In the genomic region with DNA sequence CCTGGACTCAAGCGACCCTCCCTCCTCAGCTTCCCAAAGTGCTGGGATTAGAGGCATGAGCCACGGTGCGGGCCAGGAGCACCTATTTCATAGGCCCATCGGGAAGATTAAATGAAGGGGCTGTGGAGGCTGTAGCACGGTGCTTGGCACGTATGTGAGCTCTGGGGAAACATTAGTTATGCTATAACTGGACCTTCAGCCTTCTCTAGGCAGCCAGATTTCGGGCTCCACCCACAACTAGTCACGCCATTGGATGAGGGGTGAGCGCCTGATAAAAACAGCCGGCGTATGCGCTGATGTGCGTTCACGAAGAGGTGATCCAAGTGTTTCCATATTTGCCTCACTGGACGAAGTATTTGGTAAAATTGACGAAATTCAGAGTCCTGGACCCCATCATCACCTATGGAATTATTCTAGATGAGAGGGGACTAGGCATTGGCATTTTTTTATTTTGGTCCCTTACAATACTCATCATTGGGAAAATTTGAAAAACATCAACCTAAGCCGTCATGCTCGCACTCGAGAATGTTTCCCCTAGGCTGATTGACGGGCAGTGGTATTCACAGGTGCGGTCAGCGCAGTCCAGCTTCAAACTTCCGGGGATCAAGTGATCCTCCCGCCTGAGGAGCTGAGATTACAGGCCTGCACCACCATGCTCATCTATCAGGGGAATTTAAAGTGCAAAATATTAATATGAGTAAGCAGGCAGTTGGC, we compare ENCODE assay signal across 10 cellular contexts. TPM values are rescaled to one million over a fixed set of nuclear protein-coding genes. Genes with fewer than 3 reads are reported as not detected.
A peak's percentile ranks its signal among the peaks of the same experiment; 100 is the strongest.
DNase-seq lines count a peak whose midpoint lies in the region; ATAC-seq and TF ChIP-seq lines count a peak whose summit lies in the region.
"Had no signal": no experiment of that assay in that cellular context is flagged by ENCODE, and none has a peak within 500 bp of the region (broad histone marks: within the 10 kb centered on the region; RNA-seq: fewer than 3 reads in every experiment).

No MANE protein-coding gene starts in this region.

- no peak overlapping the region for H3K9ac ChIP-seq in neural progenitor cell

- intact Hi-C loops in CD4-positive, alpha-beta memory T cell (cut with micrococcal nuclease), result no loop called here

- peaks cover 0 to 3% (median 0%) of the 10 kb centered on the region in 8 donors for H3K9me3 Mint-ChIP-seq in CD4-positive, alpha-beta memory T cell
- no peaks in the 10 kb centered on the region for H3K9me3 Mint-ChIP-seq in neural progenitor cell

- no peak for DNase-seq in CD4-positive, alpha-beta memory T cell
- DNase-seq in NB4 (ENCODE audit: low read depth) (no peak), choroid plexus epithelial cell (ENCODE audit: low read depth) (no peak), neural progenitor cell (ENCODE audit: low spot score) (no peak), mesenteric fat pad (ENCODE audit: low spot score) (no peak), inferior parietal cortex (ENCODE audit: extremely low spot score) (no peak)
- DNase-seq in activated CD4-positive, CD25-positive, alpha-beta regulatory T cell (lab: John Stamatoyannopoulos, UW), result no peak
- DNase-seq: NCI-H187; stimulated activated CD4-positive, alpha-beta T cell treated with anti-CD3 and anti-CD28 coated beads, Interleukin-4, amount 100 ng/mL, for 4 hours had no signal

- CTCF ChIA-PET in CD4-positive, alpha-beta memory T cell (lab: Charles Lee; ENCODE audit: partially characterized antibody), result interaction anchor here (1.1 kb wide), 1 partner anchor 13 kb away, joined by 4 read pairs; no protein-coding TSS in a partner anchor

- no peak for ATAC-seq in HG02884 (IDR thresholded peaks at IDR 0.05; ENCODE audit: unreplicated experiment)

- H3K9me3 ChIP-seq in CD4-positive, alpha-beta memory T cell (ENCODE audit: control insufficient read depth in 1 of 2, low read length in 2 of 2), result no peaks in the 10 kb centered on the region
- H3K9me3 ChIP-seq in neural progenitor cell (ENCODE audit: low read depth), result no peaks in the 10 kb centered on the region

- no peak for TF ChIP-seq POLR2A in NB4 (IDR thresholded peaks at IDR 0.05; ENCODE audit: extremely low read depth, insufficient read length)

- TF ChIP-seq CTCF in NB4 (IDR thresholded peaks at IDR 0.05; ENCODE audit: low read depth, low read length) (no peak), choroid plexus epithelial cell (conservative IDR thresholded peaks at IDR 0.05; ENCODE audit: low read depth, low read length) (no peak), neural progenitor cell (IDR thresholded peaks at IDR 0.05) (no peak)

- peak overlapping the region; percentile 6 to 72 for H3K4me3 ChIP-seq in CD4-positive, alpha-beta memory T cell (ENCODE audit: low read length in 2 of 2)
- peak overlapping the region; percentile 81 for H3K4me3 ChIP-seq in NB4 (ENCODE audit: low read depth, low read length)
- H3K4me3 ChIP-seq in choroid plexus epithelial cell (ENCODE audit: low read depth, low read length), result peak overlapping the region; percentile 92
- peak overlapping the region; percentile 90 for H3K4me3 ChIP-seq in neural progenitor cell

- POLR2A ChIA-PET in CD4-positive, alpha-beta memory T cell (lab: Charles Lee; ENCODE audit: partially characterized antibody), result interaction anchor here (1.0 to 5.4 kb wide), 4 partner anchors 16 to 83 kb away, joined by 3 to 79 read pairs (median 22); partner anchors contain the start of gene SPG7

- peak overlapping the region in 7 of 8 donors; percentile 25 to 94 (median 89) for H3K4me3 Mint-ChIP-seq in CD4-positive, alpha-beta memory T cell
- H3K4me3 Mint-ChIP-seq in neural progenitor cell, result peak overlapping the region; percentile 97

- H3K79me2 ChIP-seq in neural progenitor cell (ENCODE audit: low read depth), result peaks cover 44% of the 10 kb centered on the region

- peak overlapping the region; percentile 95 for H3K27ac ChIP-seq in CD4-positive, alpha-beta memory T cell (ENCODE audit: low read depth, low read length)
- H3K27ac ChIP-seq in neural progenitor cell, result no peak overlapping the region

- H3K4me1 Mint-ChIP-seq in CD4-positive, alpha-beta memory T cell, result peaks cover 24 to 61% (median 43%) of the 10 kb centered on the region in 4 donors
- peaks cover 52% of the 10 kb centered on the region for H3K4me1 Mint-ChIP-seq in neural progenitor cell

- H3K27me3 Mint-ChIP-seq in CD4-positive, alpha-beta memory T cell, result no peaks in the 10 kb centered on the region
- H3K27me3 Mint-ChIP-seq in neural progenitor cell (ENCODE audit: insufficient read depth, low read depth), result peaks cover 9% of the 10 kb centered on the region

- H3K36me3 ChIP-seq in CD4-positive, alpha-beta memory T cell (ENCODE audit: insufficient read depth, low read length), result no peaks in the 10 kb centered on the region
- no peaks in the 10 kb centered on the region for H3K36me3 ChIP-seq in neural progenitor cell

- H2AFZ ChIP-seq in neural progenitor cell (replicated peaks), result no peak overlapping the region

- peaks cover 0 to 29% of the 10 kb centered on the region in 2 donors for H3K36me3 Mint-ChIP-seq in CD4-positive, alpha-beta memory T cell
- peaks cover 3% of the 10 kb centered on the region for H3K36me3 Mint-ChIP-seq in neural progenitor cell

- peak overlapping the region in 6 of 7 donors; percentile 52 to 94 (median 90) for H3K27ac Mint-ChIP-seq in CD4-positive, alpha-beta memory T cell
- H3K27ac Mint-ChIP-seq in neural progenitor cell, result peak overlapping the region; percentile 88

- peaks cover 21% of the 10 kb centered on the region for H3F3A ChIP-seq in neural progenitor cell (ENCODE audit: low read depth)

- peaks cover 28% of the 10 kb centered on the region for H4K20me1 ChIP-seq in neural progenitor cell (ENCODE audit: low read depth)

- H3K4me1 ChIP-seq in CD4-positive, alpha-beta memory T cell (ENCODE audit: insufficient read depth, low read length), result peaks cover 42% of the 10 kb centered on the region
- H3K4me1 ChIP-seq in neural progenitor cell, result peaks cover 22% of the 10 kb centered on the region

- H3K4me2 ChIP-seq in neural progenitor cell, result peak overlapping the region; percentile 84

- no peaks in the 10 kb centered on the region for H3K27me3 ChIP-seq in CD4-positive, alpha-beta memory T cell (ENCODE audit: insufficient read depth, low read length)
- H3K27me3 ChIP-seq in neural progenitor cell, result no peaks in the 10 kb centered on the region

RNA-seq across cellular contexts. Expression of gene ANKRD11, which starts 1.8 kb away (rescaled TPM):
- total RNA-seq in CD4-positive, alpha-beta memory T cell, result 100 to 1,000 TPM; 229 to 246 TPM
- polyA plus RNA-seq in CD4-positive, alpha-beta memory T cell, result 10 to 100 TPM in 1 of 2 donors, 1 to 10 TPM in 1; 3.9 to 49.7 TPM
- 47.3 and 68.1 TPM in 2 replicates for total RNA-seq in neural progenitor cell (ENCODE audit: low replicate concordance)
- total RNA-seq in mesenteric fat pad, result 120 TPM

RNA-seq across cellular contexts. Expression of gene SPG7, which starts 16.1 kb away (rescaled TPM):
- 100 to 1,000 TPM; 157 to 160 TPM for total RNA-seq in CD4-positive, alpha-beta memory T cell
- 10 to 100 TPM; 46.4 to 48.5 TPM for polyA plus RNA-seq in CD4-positive, alpha-beta memory T cell
- 122 and 240 TPM in 2 replicates for total RNA-seq in neural progenitor cell (ENCODE audit: low replicate concordance)
- total RNA-seq in mesenteric fat pad, result 90.0 TPM

Comparison
In these comparisons a context has a peak if more than half of its experiments do, and no peak if none do; other contexts are left out.
1. H3K4me3 ChIP-seq: peak in every context shown above with its lines; median percentile 92 in choroid plexus epithelial cell; 90 in neural progenitor cell; 81 in NB4; 39 in CD4-positive, alpha-beta memory T cell.